6 cellular contexts compared by ENCODE assay signal in genomic region chr16:20701692-20702091, GRCh38. TPM values are rescaled to one million over a fixed set of nuclear protein-coding genes. Genes with fewer than 3 reads are reported as not detected.
"Had no signal": no experiment of that assay in that cellular context is flagged by ENCODE, and none has a peak within 500 bp of the region (broad histone marks: within the 10 kb centered on the region; RNA-seq: fewer than 3 reads in every experiment).

No MANE protein-coding gene starts in this region.

RNA-seq across cellular contexts. Expression of gene ACSM1, which starts 4.2 kb away (rescaled TPM):
- total RNA-seq: activated naive CD4-positive, alpha-beta T cell treated with anti-CD3 and anti-CD28 coated beads for 36 hours; activated T-cell treated with anti-CD3 and anti-CD28 coated beads, Interleukin-2, amount 50 U/mL, for 4 hours; activated T-helper 1 cell treated with anti-CD3 and anti-CD28 coated beads, Interleukin-12 subunit alpha, Interleukin-12 subunit beta, Interleukin-2, Interleukin-4 antibody, amounts not matched to agents 30 ng/mL and 10 ng/mL and 1 ng/mL, durations not matched to agents 14 hours and 24 hours and 36 hours; ascending aorta; cardiac muscle cell; chondrocyte had no signal
- polyA plus RNA-seq: cardiac muscle cell had no signal
